In the genomic region with DNA sequence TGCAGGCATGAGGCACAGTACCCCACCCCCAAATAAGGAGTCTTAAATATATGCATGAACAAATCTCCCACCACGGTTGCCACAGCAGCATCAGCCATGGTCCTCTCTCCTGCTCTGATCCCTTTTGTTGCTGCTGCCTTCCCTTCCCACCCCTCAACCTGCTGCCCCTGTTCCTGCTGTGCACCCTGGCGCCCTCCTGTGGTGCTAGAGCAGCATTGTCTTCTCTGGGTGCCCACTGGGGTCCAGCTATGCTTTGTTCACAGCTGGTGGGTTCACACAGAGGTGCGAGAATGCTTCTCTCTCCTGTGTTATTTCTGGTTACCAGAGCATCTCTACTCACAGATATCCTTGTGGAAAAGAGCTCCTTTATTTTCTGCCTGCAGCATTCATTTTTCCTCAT, we compare ENCODE assay signal across 9 cellular contexts.
DNase-seq lines count a peak whose midpoint lies in the region; ATAC-seq and TF ChIP-seq lines count a peak whose summit lies in the region.
"Had no signal": no experiment of that assay in that cellular context is flagged by ENCODE, and none has a peak within 500 bp of the region (broad histone marks: within the 10 kb centered on the region; RNA-seq: fewer than 3 reads in every experiment).

No MANE protein-coding gene starts in this region.

- no peak overlapping the region for H3K27ac ChIP-seq in HCT116 (ENCODE audit: low read depth, low read length)
- H3K27ac ChIP-seq: esophagus muscularis mucosa had no signal

- no peak overlapping the region for H2AFZ ChIP-seq in HCT116 (ENCODE audit: low read depth, low read length, poor library complexity, severe bottlenecking)

- RAD21 ChIA-PET in HCT116 (lab: Charles Lee; ENCODE audit: low non-redundant PET in 1 of 2, low total read pairs in 2 of 2, uncharacterized antibody in 2 of 2, unreplicated experiment in 2 of 2) = interaction anchor here in 1 of 2 experiments (0.6 kb wide), 1 partner anchor 371 kb away, joined by 3 read pairs; no protein-coding TSS in a partner anchor

- no TSS peak for BruUV-seq in HCT116 (replicated peaks; lab: Mats Ljungman, UMichigan)

- peak; percentile 63 for TF ChIP-seq RAD21 in HCT116 (IDR thresholded peaks at IDR 0.05; ENCODE audit: low read depth)

- ATAC-seq in HCT116 = peak; percentile 94
- no peak for ATAC-seq in HG03442 (IDR thresholded peaks at IDR 0.05; ENCODE audit: unreplicated experiment)
- ATAC-seq in HG03520 (IDR thresholded peaks at IDR 0.05; ENCODE audit: unreplicated experiment) = no peak
- no peak for ATAC-seq in GM21381 (IDR thresholded peaks at IDR 0.05; ENCODE audit: unreplicated experiment)

- TF ChIP-seq POLR2A in HCT116 (IDR thresholded peaks at IDR 0.05; ENCODE audit: borderline replicate concordance, extremely low read depth, insufficient read depth, insufficient read length) = no peak

- no peak overlapping the region for H3K4me3 ChIP-seq in HCT116 (replicated peaks in 1 of 2; ENCODE audit: low read depth in 1 of 2, low read length in 2 of 2)
- H3K4me3 ChIP-seq: esophagus muscularis mucosa had no signal

- H4K20me1 ChIP-seq in HCT116 (ENCODE audit: insufficient read depth) = no peaks in the 10 kb centered on the region

- no peaks in the 10 kb centered on the region for H3K27me3 ChIP-seq in HCT116 (ENCODE audit: insufficient read depth, low read length)
- H3K27me3 ChIP-seq: esophagus muscularis mucosa had no signal

- DNase-seq in DMS53 (lab: John Stamatoyannopoulos, UW) (peak; percentile 49), DMS53 treated with DMSO at 0.1 percent for 48 hours (lab: John Stamatoyannopoulos, UW; ENCODE audit: unreplicated experiment) (no peak), HCT116 (ENCODE audit: low read depth, low spot score) (peak; percentile 10), SW480 (ENCODE audit: low spot score) (peak; percentile 1), left kidney (ENCODE audit: low read depth, low spot score) (peak; percentile 74)

- CTCF ChIA-PET in HCT116 (lab: Charles Lee) = interaction anchor here (1.5 kb wide), 1 partner anchor 527 kb away, joined by 12 read pairs; no protein-coding TSS in a partner anchor

- no peak overlapping the region for H3K4me2 ChIP-seq in HCT116 (ENCODE audit: low read length)

- H3K9me3 ChIP-seq in HCT116 (ENCODE audit: control insufficient read depth in 1 of 2, insufficient read depth in 1 of 2, low read depth in 1 of 2, low read length in 2 of 2) = no peaks in the 10 kb centered on the region
- H3K9me3 ChIP-seq: esophagus muscularis mucosa had no signal

- POLR2A ChIA-PET in HCT116 (lab: Charles Lee) = no interaction called here

- H3K36me3 ChIP-seq in HCT116 (ENCODE audit: control insufficient read depth in 1 of 2, insufficient read depth in 2 of 2, low read length in 2 of 2) = no peaks in the 10 kb centered on the region
- H3K36me3 ChIP-seq: esophagus muscularis mucosa had no signal

- peak; percentile 47 to 88 (median 88); a peak in 5 of 6 replicates for TF ChIP-seq CTCF in HCT116 (IDR thresholded peaks at IDR 0.05 in 2 of 3, conservative IDR thresholded peaks at IDR 0.05 in 1 of 3; ENCODE audit: borderline replicate concordance in 1 of 3, insufficient read depth in 1 of 3, low read depth in 2 of 3, low read length in 2 of 3)

- no peaks in the 10 kb centered on the region for H3K9me2 ChIP-seq in HCT116 (ENCODE audit: insufficient read depth)

- H3K9ac ChIP-seq in HCT116 (ENCODE audit: low read length) = no peak overlapping the region

- H3K79me2 ChIP-seq in HCT116 (ENCODE audit: insufficient read depth, low read length) = no peaks in the 10 kb centered on the region

- peaks cover 0 to 4% of the 10 kb centered on the region in 2 experiments; a peak in 1 of 4 replicates for H3K4me1 ChIP-seq in HCT116 (ENCODE audit: control insufficient read depth in 1 of 2, insufficient read depth in 2 of 2, low read length in 2 of 2)

- intact Hi-C loops in HCT116 (cut with micrococcal nuclease) = loop anchor here (1.0 to 10.0 kb wide), 2 partner anchors 282 to 720 kb away; no protein-coding TSS in a partner anchor

TF ChIP-seq in HCT116, 20 proteins besides CTCF, POLR2A, EP300 and RAD21:
- TF ChIP-seq, protein P1, sequence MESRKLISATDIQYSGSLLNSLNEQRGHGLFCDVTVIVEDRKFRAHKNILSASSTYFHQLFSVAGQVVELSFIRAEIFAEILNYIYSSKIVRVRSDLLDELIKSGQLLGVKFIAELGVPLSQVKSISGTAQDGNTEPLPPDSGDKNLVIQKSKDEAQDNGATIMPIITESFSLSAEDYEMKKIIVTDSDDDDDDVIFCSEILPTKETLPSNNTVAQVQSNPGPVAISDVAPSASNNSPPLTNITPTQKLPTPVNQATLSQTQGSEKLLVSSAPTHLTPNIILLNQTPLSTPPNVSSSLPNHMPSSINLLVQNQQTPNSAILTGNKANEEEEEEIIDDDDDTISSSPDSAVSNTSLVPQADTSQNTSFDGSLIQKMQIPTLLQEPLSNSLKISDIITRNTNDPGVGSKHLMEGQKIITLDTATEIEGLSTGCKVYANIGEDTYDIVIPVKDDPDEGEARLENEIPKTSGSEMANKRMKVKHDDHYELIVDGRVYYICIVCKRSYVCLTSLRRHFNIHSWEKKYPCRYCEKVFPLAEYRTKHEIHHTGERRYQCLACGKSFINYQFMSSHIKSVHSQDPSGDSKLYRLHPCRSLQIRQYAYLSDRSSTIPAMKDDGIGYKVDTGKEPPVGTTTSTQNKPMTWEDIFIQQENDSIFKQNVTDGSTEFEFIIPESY (IDR thresholded peaks at IDR 0.05; ENCODE audit: extremely low read depth, insufficient replicate concordance, low read length) = no peak
- no peak for TF ChIP-seq EGR1 (IDR thresholded peaks at IDR 0.05; ENCODE audit: low read depth)
- TF ChIP-seq, protein P2, sequence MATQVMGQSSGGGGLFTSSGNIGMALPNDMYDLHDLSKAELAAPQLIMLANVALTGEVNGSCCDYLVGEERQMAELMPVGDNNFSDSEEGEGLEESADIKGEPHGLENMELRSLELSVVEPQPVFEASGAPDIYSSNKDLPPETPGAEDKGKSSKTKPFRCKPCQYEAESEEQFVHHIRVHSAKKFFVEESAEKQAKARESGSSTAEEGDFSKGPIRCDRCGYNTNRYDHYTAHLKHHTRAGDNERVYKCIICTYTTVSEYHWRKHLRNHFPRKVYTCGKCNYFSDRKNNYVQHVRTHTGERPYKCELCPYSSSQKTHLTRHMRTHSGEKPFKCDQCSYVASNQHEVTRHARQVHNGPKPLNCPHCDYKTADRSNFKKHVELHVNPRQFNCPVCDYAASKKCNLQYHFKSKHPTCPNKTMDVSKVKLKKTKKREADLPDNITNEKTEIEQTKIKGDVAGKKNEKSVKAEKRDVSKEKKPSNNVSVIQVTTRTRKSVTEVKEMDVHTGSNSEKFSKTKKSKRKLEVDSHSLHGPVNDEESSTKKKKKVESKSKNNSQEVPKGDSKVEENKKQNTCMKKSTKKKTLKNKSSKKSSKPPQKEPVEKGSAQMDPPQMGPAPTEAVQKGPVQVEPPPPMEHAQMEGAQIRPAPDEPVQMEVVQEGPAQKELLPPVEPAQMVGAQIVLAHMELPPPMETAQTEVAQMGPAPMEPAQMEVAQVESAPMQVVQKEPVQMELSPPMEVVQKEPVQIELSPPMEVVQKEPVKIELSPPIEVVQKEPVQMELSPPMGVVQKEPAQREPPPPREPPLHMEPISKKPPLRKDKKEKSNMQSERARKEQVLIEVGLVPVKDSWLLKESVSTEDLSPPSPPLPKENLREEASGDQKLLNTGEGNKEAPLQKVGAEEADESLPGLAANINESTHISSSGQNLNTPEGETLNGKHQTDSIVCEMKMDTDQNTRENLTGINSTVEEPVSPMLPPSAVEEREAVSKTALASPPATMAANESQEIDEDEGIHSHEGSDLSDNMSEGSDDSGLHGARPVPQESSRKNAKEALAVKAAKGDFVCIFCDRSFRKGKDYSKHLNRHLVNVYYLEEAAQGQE (IDR thresholded peaks at IDR 0.05; ENCODE audit: low read depth) = no peak
